8 cellular contexts compared by ENCODE assay signal in the genomic region with DNA sequence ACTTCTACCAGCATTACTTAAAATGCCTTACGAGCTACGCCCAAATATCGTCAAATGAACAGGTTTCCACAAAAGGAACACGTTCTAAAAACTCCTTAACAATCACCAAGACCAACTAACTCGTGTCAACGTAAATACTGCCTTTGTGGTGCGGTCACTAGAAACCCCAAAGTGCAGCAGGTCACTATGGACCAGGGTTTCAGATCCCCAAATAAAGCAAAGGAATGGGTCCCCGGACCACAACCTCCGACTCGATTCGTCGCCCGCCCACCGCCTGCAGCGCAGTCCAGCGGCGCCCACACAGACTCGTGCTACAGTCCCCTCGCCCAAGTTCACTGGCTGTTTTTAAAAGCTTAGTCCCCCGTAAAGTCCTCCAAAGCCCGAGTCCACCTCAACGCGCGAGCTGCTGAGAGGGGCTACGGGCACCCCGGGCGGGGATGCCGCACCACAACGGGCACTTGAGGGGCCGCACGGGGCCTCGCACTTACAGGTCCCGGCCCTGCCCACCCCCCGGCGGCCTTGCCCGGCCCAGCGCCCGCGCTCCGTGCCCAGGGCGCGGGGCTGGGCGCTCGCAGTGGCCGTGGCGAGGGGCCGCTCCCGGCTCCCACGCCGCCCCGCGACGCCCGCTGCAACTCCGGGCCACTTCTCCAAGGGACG.
DNase-seq lines count a peak whose midpoint lies in the region; ATAC-seq and TF ChIP-seq lines count a peak whose summit lies in the region.

No MANE protein-coding gene starts in this region.

- peaks cover 18% of the 10 kb centered on the region for H3K36me3 Mint-ChIP-seq in stimulated activated effector memory CD8-positive, alpha-beta T cell treated with anti-CD3 and anti-CD28 coated beads, Interleukin-12 subunit alpha, Interleukin-12 subunit beta, amount 100 ng/mL, for 72 hours

- in situ Hi-C loops in HAP-1 (cut with MboI; ENCODE audit: low sequenced_read_pairs) = loop anchor here (25.0 kb wide), 1 partner anchor 176 kb away; no protein-coding TSS in a partner anchor

- H3K9me3 ChIP-seq in HAP-1 = no peaks in the 10 kb centered on the region

- peaks cover 30% of the 10 kb centered on the region for H3K4me1 Mint-ChIP-seq in stimulated activated effector memory CD8-positive, alpha-beta T cell treated with anti-CD3 and anti-CD28 coated beads, Interleukin-12 subunit alpha, Interleukin-12 subunit beta, amount 100 ng/mL, for 72 hours

- H3K4me3 ChIP-seq in HAP-1 = peak overlapping the region; percentile 60

- no peak overlapping the region for H3K27ac Mint-ChIP-seq in stimulated activated effector memory CD8-positive, alpha-beta T cell treated with anti-CD3 and anti-CD28 coated beads, Interleukin-12 subunit alpha, Interleukin-12 subunit beta, amount 100 ng/mL, for 72 hours

- H3K36me3 ChIP-seq in HAP-1 (replicated peaks) = no peaks in the 10 kb centered on the region

- peak overlapping the region; percentile 96 for H3K27ac ChIP-seq in 22Rv1

- H3K4me3 Mint-ChIP-seq in stimulated activated effector memory CD8-positive, alpha-beta T cell treated with anti-CD3 and anti-CD28 coated beads, Interleukin-12 subunit alpha, Interleukin-12 subunit beta, amount 100 ng/mL, for 72 hours = peak overlapping the region; percentile 79

- H3K27me3 ChIP-seq in HAP-1 (ENCODE audit: low read depth) = no peaks in the 10 kb centered on the region

- peaks cover 41% of the 10 kb centered on the region for H3K4me1 ChIP-seq in HAP-1

- no peaks in the 10 kb centered on the region for H3K9me3 Mint-ChIP-seq in stimulated activated effector memory CD8-positive, alpha-beta T cell treated with anti-CD3 and anti-CD28 coated beads, Interleukin-12 subunit alpha, Interleukin-12 subunit beta, amount 100 ng/mL, for 72 hours

- peak in 1 of 2 experiments; percentile 58 for DNase-seq in HAP-1 (ENCODE audit: low spot score in 2 of 2)
- peak; percentile 68 for DNase-seq in astrocyte of the hippocampus (ENCODE audit: low read depth, low spot score)
- DNase-seq in iPS-NIHi11 (ENCODE audit: low spot score) = peak; percentile 25
- DNase-seq in stimulated activated effector memory CD8-positive, alpha-beta T cell treated with anti-CD3 and anti-CD28 coated beads, Interleukin-12 subunit alpha, Interleukin-12 subunit beta, amount 100 ng/mL, for 72 hours (ENCODE audit: low spot score in 2 of 2) = no peak
- DNase-seq in AG08396 (ENCODE audit: low spot score) = no peak
- no peak for DNase-seq in GM20000 (ENCODE audit: low spot score)

- no peak for ATAC-seq in stimulated activated effector memory CD8-positive, alpha-beta T cell treated with anti-CD3 and anti-CD28 coated beads, Interleukin-12 subunit alpha, Interleukin-12 subunit beta, amount 100 ng/mL, for 72 hours
- ATAC-seq in HG02763 (IDR thresholded peaks at IDR 0.05; ENCODE audit: unreplicated experiment) = no peak

- TF ChIP-seq CTCF in 22Rv1 (IDR thresholded peaks at IDR 0.05) = no peak
- TF ChIP-seq CTCF in GM20000 (IDR thresholded peaks at IDR 0.05; ENCODE audit: extremely low read depth, missing control alignments) = no peak

Comparison
In these comparisons a context has a peak if more than half of its experiments do, and no peak if none do; other contexts are left out.
1. DNase-seq: peak in astrocyte of the hippocampus (single experiment) and iPS-NIHi11 (single experiment); none in stimulated activated effector memory CD8-positive, alpha-beta T cell treated with anti-CD3 and anti-CD28 coated beads, Interleukin-12 subunit alpha, Interleukin-12 subunit beta, amount 100 ng/mL, for 72 hours (0 of 2), AG08396 (single experiment) and GM20000 (single experiment).